Comparison of ENCODE assay signal across 23 cellular contexts in the genomic region with DNA sequence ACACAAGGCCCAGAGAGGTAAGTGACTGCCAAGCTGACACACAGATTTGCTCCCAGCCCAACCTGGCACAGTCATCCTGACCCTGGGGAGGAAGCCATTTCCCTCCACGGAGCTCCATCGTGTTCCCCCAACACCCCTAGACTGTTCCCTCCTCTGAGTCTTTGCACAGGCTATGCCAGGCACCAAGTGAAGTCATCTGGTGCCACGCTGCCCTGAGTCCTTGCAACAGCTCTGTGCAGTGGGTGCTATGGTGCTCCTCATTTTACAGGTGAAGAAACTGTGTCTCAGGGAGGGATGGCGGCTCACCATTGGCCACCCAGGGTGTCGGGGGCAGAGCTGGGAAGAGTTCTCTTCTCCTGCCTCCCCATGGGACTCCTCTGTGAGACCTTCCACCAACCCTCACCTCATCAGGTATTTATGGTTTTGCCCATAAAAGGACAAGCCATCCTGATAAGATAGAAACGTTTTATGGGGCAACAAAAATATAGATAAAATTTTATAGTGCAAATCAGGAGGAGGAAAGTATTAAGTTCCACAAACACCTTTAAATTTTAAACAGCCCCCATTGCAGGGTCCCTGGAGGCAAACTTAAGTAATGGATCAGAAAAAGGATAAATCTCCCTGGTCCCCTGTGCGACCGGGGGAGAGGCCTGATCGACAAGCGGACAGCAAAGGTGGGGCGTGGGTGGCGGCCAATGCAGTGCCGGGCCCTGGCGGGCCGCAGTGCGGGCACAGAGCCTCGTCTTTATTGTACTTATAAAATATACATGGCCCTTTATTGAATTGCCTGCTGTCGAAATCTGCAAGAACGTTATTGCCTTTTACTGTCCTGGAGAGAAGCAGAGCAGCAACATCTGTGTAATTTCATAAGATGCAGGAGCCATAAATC. TPM values are rescaled to one million over a fixed set of nuclear protein-coding genes. Genes with fewer than 3 reads are reported as not detected.
DNase-seq lines count a peak whose midpoint lies in the region; ATAC-seq, FAIRE-seq and TF ChIP-seq lines count a peak whose summit lies in the region.
"Had no signal": no experiment of that assay in that cellular context is flagged by ENCODE, and none has a peak within 500 bp of the region (broad histone marks: within the 10 kb centered on the region; RNA-seq: fewer than 3 reads in every experiment).

No MANE protein-coding gene starts in this region.

- no peak overlapping the region for H2BK5ac ChIP-seq in H1 (ENCODE audit: low read depth, low read length)

- no peaks in the 10 kb centered on the region for H3K79me1 ChIP-seq in H1 (ENCODE audit: low read depth, low read length)

- H3K18ac ChIP-seq in H1 (ENCODE audit: extremely low read depth, low read length): no peak overlapping the region

- H4K8ac ChIP-seq in H1 (ENCODE audit: extremely low read depth, insufficient read depth, low read length): 0 out of 2 replicates have a peak overlapping the region, but pooled peaks have one; percentile 16

- H2AFZ ChIP-seq in H1 (ENCODE audit: low read length) (peak overlapping the region; percentile 53; the same call in 1 of the 2 replicates), osteoblast (ENCODE audit: low read length) (no peak overlapping the region)

- H3K23me2 ChIP-seq in H1 (ENCODE audit: low read depth, low read length): no peaks in the 10 kb centered on the region

- FAIRE-seq in H1 (lab: Jason Lieb, UNC): no peak
- FAIRE-seq: D721Med, GM12892, GM18507, HepG2 had no signal

- H3K27ac ChIP-seq in H1 (ENCODE audit: low read depth, low read length) (no peak overlapping the region), osteoblast (ENCODE audit: low read depth, low read length) (no peak overlapping the region)

- H2BK12ac ChIP-seq in H1 (ENCODE audit: low read depth, low read length): no peak overlapping the region

- H4K20me1 ChIP-seq in H1 (replicated peaks in 1 of 2; ENCODE audit: control insufficient read depth in 1 of 2, insufficient read depth in 2 of 2, low read length in 2 of 2): no peaks in the 10 kb centered on the region
- H4K20me1 ChIP-seq in osteoblast (ENCODE audit: insufficient read depth, low read length): no peaks in the 10 kb centered on the region

- H3K27me3 ChIP-seq in H1 (replicated peaks in 1 of 4; ENCODE audit: control insufficient read depth in 3 of 4, extremely low read depth in 1 of 4, insufficient read depth in 3 of 4, low read length in 3 of 4): no peaks in the 10 kb centered on the region; a peak in 2 of 7 replicates
- H3K27me3 ChIP-seq in osteoblast (ENCODE audit: insufficient read depth, low read length): peaks cover 12% of the 10 kb centered on the region

- H3K4ac ChIP-seq in H1 (replicated peaks; ENCODE audit: insufficient read length, low read depth, low read length): no peak overlapping the region

- H3K79me2 ChIP-seq in H1 (ENCODE audit: control insufficient read depth in 1 of 2, insufficient read depth in 2 of 2, low read length in 2 of 2): no peaks in the 10 kb centered on the region
- no peaks in the 10 kb centered on the region for H3K79me2 ChIP-seq in osteoblast (ENCODE audit: insufficient read depth, low read length)

- H3K4me2 ChIP-seq in H1 (ENCODE audit: insufficient read depth in 1 of 2, low read depth in 2 of 2, low read length in 2 of 2) (no peak overlapping the region), osteoblast (ENCODE audit: insufficient read depth, low read length) (no peak overlapping the region)

- 87% methylated on average over 19 of the region's 19 CpGs; no CpG with 5 or more reads in 1 of the 2 experiments for WGBS in H1 (ENCODE audit: extremely low coverage in 1 of 2, insufficient coverage in 1 of 2, insufficient read length in 1 of 2, insufficient replicate concordance in 2 of 2, low coverage in 1 of 2, low lambda C conversion rate in 2 of 2, missing lambda C conversion rate in 1 of 2), 2 experiments

- no peak for TF ChIP-seq RAD21 in H1 (IDR thresholded peaks at IDR 0.05 in 1 of 2, conservative IDR thresholded peaks at IDR 0.05 in 1 of 2; ENCODE audit: low read depth in 2 of 2, low read length in 2 of 2)

- POLR2A ChIA-PET in H1 (lab: Charles Lee; ENCODE audit: partially characterized antibody): no interaction called here

- CTCF ChIA-PET in H1 (lab: Charles Lee; ENCODE audit: partially characterized antibody): interaction anchor here (0.6 to 2.3 kb wide), 4 partner anchors 11 to 583 kb away, joined by 3 to 6 read pairs (median 4); no protein-coding TSS in a partner anchor

- TF ChIP-seq CTCF in H1 (IDR thresholded peaks at IDR 0.05; ENCODE audit: control extremely low read depth in 1 of 3, insufficient read depth in 1 of 3, low read depth in 1 of 3, low read length in 3 of 3) (no peak), osteoblast (IDR thresholded peaks at IDR 0.05; ENCODE audit: extremely low read depth, low read depth, low read length) (no peak)

- no peak overlapping the region for H2BK20ac ChIP-seq in H1 (ENCODE audit: low read length)

- H4K5ac ChIP-seq in H1 (ENCODE audit: insufficient read length, low read depth, low read length): no peak overlapping the region

- no peaks in the 10 kb centered on the region for H3K9me3 ChIP-seq in H1 (ENCODE audit: insufficient read depth in 2 of 2, low read depth in 1 of 2, low read length in 1 of 2)
- H3K9me3 ChIP-seq in osteoblast (ENCODE audit: low read depth, low read length): no peaks in the 10 kb centered on the region

- no peak overlapping the region for H2AK5ac ChIP-seq in H1 (ENCODE audit: low read depth, low read length)

- no peak for TF ChIP-seq POLR2A in H1 (IDR thresholded peaks at IDR 0.05; ENCODE audit: control extremely low read depth in 1 of 2, low read depth in 2 of 2, low read length in 2 of 2)

- H3K36me3 ChIP-seq in H1 (ENCODE audit: control insufficient read depth in 2 of 4, insufficient read depth in 4 of 4, low read length in 3 of 4) (no peaks in the 10 kb centered on the region), osteoblast (ENCODE audit: insufficient read depth, low read length) (no peaks in the 10 kb centered on the region)

- DNase-seq in LoVo (ENCODE audit: low spot score): peak; percentile 24
- DNase-seq in H1 (ENCODE audit: low read depth in 1 of 2, low spot score in 2 of 2): no peak
- peak; percentile 30 for DNase-seq in osteoblast (ENCODE audit: insufficient read length, low spot score, missing footprints)
- no peak for DNase-seq in effector CD8-positive, alpha-beta T cell (lab: John Stamatoyannopoulos, UW)
- DNase-seq in NCI-H345 (lab: John Stamatoyannopoulos, UW): no peak
- DNase-seq: ACHN, C1 segment of cervical spinal cord, DMS79, GOT3, KG1, NCI-H1417 treated with DMSO at 0.1 percent for 48 hours, NCI-H1930, NCI-H2171 treated with DMSO at 0.1 percent for 48 hours, NCI-H446 treated with DMSO at 0.1 percent for 48 hours, NCI-H69, OCI-M1, RPMI8226 had no signal

- H3K14ac ChIP-seq in H1 (ENCODE audit: insufficient read length): no peak overlapping the region

- H4K91ac ChIP-seq in H1 (replicated peaks; ENCODE audit: insufficient read length, low read length): no peak overlapping the region

- H3K4me1 ChIP-seq in H1 (replicated peaks in 1 of 4; ENCODE audit: control insufficient read depth in 3 of 4, insufficient read depth in 4 of 4, low read length in 3 of 4) (no peaks in the 10 kb centered on the region), osteoblast (ENCODE audit: insufficient read depth, low read length) (no peaks in the 10 kb centered on the region)

- no peak overlapping the region for H2BK15ac ChIP-seq in H1 (ENCODE audit: low read length)

- H3K23ac ChIP-seq in H1 (ENCODE audit: insufficient read length): no peak overlapping the region

- ATAC-seq in HG03571 (IDR thresholded peaks at IDR 0.05; ENCODE audit: unreplicated experiment) (no peak), GM18861 (IDR thresholded peaks at IDR 0.05; ENCODE audit: unreplicated experiment) (no peak)
- ATAC-seq: HepG2 had no signal

- TF ChIP-seq EP300 in H1 (IDR thresholded peaks at IDR 0.05; ENCODE audit: borderline replicate concordance in 1 of 2, low read depth in 2 of 2, low read length in 2 of 2): no peak

- no peak overlapping the region for H3K4me3 ChIP-seq in H1 (ENCODE audit: extremely low read depth in 1 of 4, insufficient read depth in 2 of 4, low read depth in 3 of 4, low read length in 4 of 4)
- H3K4me3 ChIP-seq in osteoblast (ENCODE audit: insufficient read depth, low read length): no peak overlapping the region

- no peak overlapping the region for H3K56ac ChIP-seq in H1 (replicated peaks; ENCODE audit: insufficient read length, low read depth, low read length)

- no peak overlapping the region for H3K9ac ChIP-seq in H1 (replicated peaks in 1 of 4; ENCODE audit: extremely low read depth in 1 of 4, low read depth in 3 of 4, low read length in 3 of 4)

- H2BK120ac ChIP-seq in H1 (replicated peaks; ENCODE audit: low read depth, low read length): no peak overlapping the region

TF ChIP-seq in H1, 55 proteins besides CTCF, POLR2A, EP300 and RAD21:
- TF ChIP-seq ASH2L (IDR thresholded peaks at IDR 0.05; ENCODE audit: low read length) (no peak), KDM4A (IDR thresholded peaks at IDR 0.05; ENCODE audit: low read depth, low read length, severe bottlenecking) (no peak), KDM5A (IDR thresholded peaks at IDR 0.05; ENCODE audit: low read length) (no peak), BCL11A (IDR thresholded peaks at IDR 0.05; ENCODE audit: low read depth in 2 of 2, low read length in 2 of 2) (no peak), SRF (IDR thresholded peaks at IDR 0.05; ENCODE audit: low read depth, low read length) (no peak), CHD2 (IDR thresholded peaks at IDR 0.05; ENCODE audit: low read length) (no peak)
TF ChIP-seq in H1: peak in this region for 0.

RNA-seq across cellular contexts. Expression of a gene that starts 50.2 kb away (rescaled TPM):
- 16.7 and 18.7 TPM in 2 replicates for total RNA-seq in H1 (2021; fragmentation: NEBNext Ultra II Directional; extraction: Animal tissue kit (Norgen Biotek cat#: 25700))
- polyA plus RNA-seq in H1 (2011; rRNA removed): 3.0 and 4.1 TPM in 2 replicates
- 5.2 TPM for polyA plus RNA-seq in H1 (2011; cell fraction: cytosol; rRNA removed)
- 4.8 TPM for polyA plus RNA-seq in H1 (2011; cell fraction: nucleus; rRNA removed)
- polyA plus RNA-seq in H1 (2012, experiment 1 of 2): 4.3 to 11.6 TPM (median 6.5 TPM) in 4 replicates
- 0.50 TPM for polyA plus RNA-seq in H1 (2012, experiment 2 of 2)
- polyA plus RNA-seq in H1 (2013, experiment 1 of 2): 5.5 TPM
- 5.8 TPM for polyA plus RNA-seq in H1 (2013, experiment 2 of 2)
- 34.8 and 43.6 TPM in 2 replicates for polyA minus RNA-seq in H1 (2011; rRNA and poly(A)+ RNA removed)
- polyA minus RNA-seq in H1 (2011; cell fraction: cytosol; rRNA and poly(A)+ RNA removed): 4.9 TPM
- 4.6 TPM for polyA minus RNA-seq in H1 (2011; cell fraction: nucleus; rRNA and poly(A)+ RNA removed)
- 17.7 and 18.1 TPM in 2 replicates for total RNA-seq in osteoblast

Comparison
In these comparisons a context has a peak if more than half of its experiments do, and no peak if none do; other contexts are left out.
1. DNase-seq: peak in LoVo (single experiment) and osteoblast (single experiment); none in H1 (0 of 2), effector CD8-positive, alpha-beta T cell (single experiment) and NCI-H345 (single experiment).